ENCODE assay signal across 8 cellular contexts in genomic region chr14:69713127-69713800, GRCh38. TPM values are rescaled to one million over a fixed set of nuclear protein-coding genes. Genes with fewer than 3 reads are reported as not detected.
DNase-seq lines count a peak whose midpoint lies in the region; ATAC-seq and TF ChIP-seq lines count a peak whose summit lies in the region.

No MANE protein-coding gene starts in this region.

- H3K4me1 ChIP-seq in iPS-20b (ENCODE audit: insufficient read depth, low read length) (peaks cover 26% of the 10 kb centered on the region), upper lobe of right lung (peaks cover 69% of the 10 kb centered on the region)

- intact Hi-C loops in upper lobe of right lung (cut with DNase I): no loop called here

- CTCF ChIA-PET in activated naive CD4-positive, alpha-beta T cell treated with anti-CD3 and anti-CD28 coated beads, Interleukin-2, amount 10 ng/mL, durations not matched to agents 7 days and 5 days (lab: Charles Lee): interaction anchor here (0.8 to 1.6 kb wide), 4 partner anchors 14 to 101 kb away, joined by 3 to 6 read pairs (median 3); no protein-coding TSS in a partner anchor

- no peak for DNase-seq in activated naive CD4-positive, alpha-beta T cell treated with anti-CD3 and anti-CD28 coated beads, Interleukin-2, amount 10 ng/mL, durations not matched to agents 7 days and 5 days
- no peak for DNase-seq in activated naive CD4-positive, alpha-beta T cell (lab: John Stamatoyannopoulos, UW)
- DNase-seq in SW480 (ENCODE audit: low spot score): peak; percentile 33
- no peak for DNase-seq in upper lobe of right lung
- DNase-seq in superior temporal gyrus (ENCODE audit: extremely low spot score): no peak
- no peak for DNase-seq in activated CD4-positive, alpha-beta T cell treated with anti-CD3 and anti-CD28 coated beads for 48 hours

- H3K9ac ChIP-seq in iPS-20b (ENCODE audit: low read depth, low read length): peak overlapping the region; percentile 56; the same call in 1 of the 2 replicates

- H3K27ac ChIP-seq in iPS-20b (ENCODE audit: low read length) (peak overlapping the region; percentile 9), upper lobe of right lung (peak overlapping the region; percentile 79)

- ATAC-seq in upper lobe of right lung (no peak), HG03442 (IDR thresholded peaks at IDR 0.05; ENCODE audit: unreplicated experiment) (no peak)

- peak overlapping the region; percentile 94 for H3K27ac Mint-ChIP-seq in activated naive CD4-positive, alpha-beta T cell treated with anti-CD3 and anti-CD28 coated beads, Interleukin-2, amount 10 ng/mL, durations not matched to agents 7 days and 5 days

- H3K36me3 Mint-ChIP-seq in activated naive CD4-positive, alpha-beta T cell treated with anti-CD3 and anti-CD28 coated beads, Interleukin-2, amount 10 ng/mL, durations not matched to agents 7 days and 5 days: peaks cover 65% of the 10 kb centered on the region

- no peak for TF ChIP-seq CTCF in upper lobe of right lung (IDR thresholded peaks at IDR 0.05)

- H3K4me1 Mint-ChIP-seq in activated naive CD4-positive, alpha-beta T cell treated with anti-CD3 and anti-CD28 coated beads, Interleukin-2, amount 10 ng/mL, durations not matched to agents 7 days and 5 days: peaks cover 72% of the 10 kb centered on the region

- H3K27me3 ChIP-seq in iPS-20b (ENCODE audit: insufficient read depth, low read length) (no peaks in the 10 kb centered on the region), upper lobe of right lung (no peaks in the 10 kb centered on the region)

- H3K4me3 Mint-ChIP-seq in activated naive CD4-positive, alpha-beta T cell treated with anti-CD3 and anti-CD28 coated beads, Interleukin-2, amount 10 ng/mL, durations not matched to agents 7 days and 5 days: no peak overlapping the region

- H3K9me3 ChIP-seq in iPS-20b (ENCODE audit: insufficient read depth, low read depth, low read length) (no peaks in the 10 kb centered on the region), upper lobe of right lung (no peaks in the 10 kb centered on the region)

- no peaks in the 10 kb centered on the region for H3K36me3 ChIP-seq in iPS-20b (ENCODE audit: insufficient read depth, low read depth, low read length)
- H3K36me3 ChIP-seq in upper lobe of right lung: peaks cover 27% of the 10 kb centered on the region

- peak overlapping the region; percentile 38; the same call in 1 of the 2 replicates for H3K4me3 ChIP-seq in iPS-20b (ENCODE audit: low read length)
- no peak overlapping the region for H3K4me3 ChIP-seq in upper lobe of right lung

- H3K9me3 Mint-ChIP-seq in activated naive CD4-positive, alpha-beta T cell treated with anti-CD3 and anti-CD28 coated beads, Interleukin-2, amount 10 ng/mL, durations not matched to agents 7 days and 5 days: no peaks in the 10 kb centered on the region

- no peaks in the 10 kb centered on the region for H3K27me3 Mint-ChIP-seq in activated naive CD4-positive, alpha-beta T cell treated with anti-CD3 and anti-CD28 coated beads, Interleukin-2, amount 10 ng/mL, durations not matched to agents 7 days and 5 days

RNA-seq across cellular contexts. Expression of gene SRSF5, which starts 53.7 kb away (rescaled TPM):
- total RNA-seq in upper lobe of right lung: 287 TPM
